Comparison of ENCODE assay signal across 19 cellular contexts in genomic region chr2:48274040-48274439, GRCh38. TPM values are rescaled to one million over a fixed set of nuclear protein-coding genes. Genes with fewer than 3 reads are reported as not detected.
DNase-seq lines count a peak whose midpoint lies in the region; ATAC-seq, FAIRE-seq and TF ChIP-seq lines count a peak whose summit lies in the region.
"Had no signal": no experiment of that assay in that cellular context is flagged by ENCODE, and none has a peak within 500 bp of the region (broad histone marks: within the 10 kb centered on the region; RNA-seq: fewer than 3 reads in every experiment).

No MANE protein-coding gene starts in this region.

- no TSS peak for BruUV-seq in K562 (replicated peaks; lab: Mats Ljungman, UMichigan)

- no peak for TF ChIP-seq RAD21 in K562 (CRISPR knock-in tag; conservative IDR thresholded peaks at IDR 0.05 in 1 of 2, IDR thresholded peaks at IDR 0.05 in 1 of 2)

- peaks cover 4 to 10% of the 10 kb centered on the region in 2 donors for H3K36me3 Mint-ChIP-seq in activated T-cell treated with anti-CD3 and anti-CD28 coated beads, Interleukin-2, amount 50 U/mL, for 72 hours (ENCODE audit: insufficient read depth in 2 of 2)

- no peak overlapping the region for H3K4me3 Mint-ChIP-seq in activated T-cell treated with anti-CD3 and anti-CD28 coated beads, Interleukin-2, amount 50 U/mL, for 72 hours
- H3K4me3 Mint-ChIP-seq: CD4-positive, alpha-beta T cell; GM23338; HFFc6 had no signal

- 0 out of 2 replicates have a peak overlapping the region, but pooled peaks have one; percentile 13 for H2AFZ ChIP-seq in K562 (ENCODE audit: low read depth, low read length)
- H2AFZ ChIP-seq: GM23338 had no signal

- peaks cover 0 to 2% of the 10 kb centered on the region in 2 experiments; a peak in 2 of 5 replicates for H3K4me1 ChIP-seq in K562 (replicated peaks in 1 of 2; ENCODE audit: control insufficient read depth in 2 of 2, insufficient read depth in 2 of 2, low read length in 2 of 2)
- H3K4me1 ChIP-seq: A549 had no signal

- WGBS in K562 (ENCODE audit: insufficient coverage, low coverage, missing lambda C conversion rate): 60% methylated on average over 1 of the region's 1 CpG

- no peak for TF ChIP-seq CTCF in K562 (IDR thresholded peaks at IDR 0.05 in 2 of 3, conservative IDR thresholded peaks at IDR 0.05 in 1 of 3; ENCODE audit: insufficient read depth in 2 of 3, low read depth in 1 of 3, low read length in 3 of 3)

- TF ChIP-seq POLR2A in K562 (conservative IDR thresholded peaks at IDR 0.05) (no peak), H54 (IDR thresholded peaks at IDR 0.05; ENCODE audit: low read depth, low read length) (no peak)

- H3K27me3 ChIP-seq in K562 (ENCODE audit: control insufficient read depth in 2 of 2, insufficient read depth in 2 of 2, low read length in 2 of 2): no peaks in the 10 kb centered on the region

- in situ Hi-C loops in K562 (cut with MboI): no loop called here

- H3K9me3 ChIP-seq in K562 (replicated peaks; ENCODE audit: control insufficient read depth, insufficient read depth, low read depth, low read length): peaks cover 5% of the 10 kb centered on the region

- peak in 1 of 2 donors; percentile 15 for DNase-seq in activated T-cell treated with anti-CD3 and anti-CD28 coated beads, Interleukin-2, amount 50 U/mL, for 72 hours
- no peak for DNase-seq in activated T-cell treated with anti-CD3 and anti-CD28 coated beads, Interleukin-2, amount 50 U/mL, for 48 hours
- DNase-seq in K562 (ENCODE audit: extremely low read depth in 1 of 4, low spot score in 3 of 4): no peak
- no peak for DNase-seq in H54 (ENCODE audit: insufficient read length, low spot score)
- DNase-seq in occipital lobe (lab: John Stamatoyannopoulos, UW): no peak
- DNase-seq in activated effector memory CD4-positive, alpha-beta T cell treated with Interleukin-2 at 50 U/mL for 16 hours: no peak
- DNase-seq: AML-193; Caco-2; CD4-positive, alpha-beta T cell; H7; HFFc6 had no signal

- intact Hi-C loops in K562 (cut with micrococcal nuclease): no loop called here

- peaks cover 3 to 8% of the 10 kb centered on the region in 2 donors for H3K9me3 Mint-ChIP-seq in activated T-cell treated with anti-CD3 and anti-CD28 coated beads, Interleukin-2, amount 50 U/mL, for 72 hours

- FAIRE-seq in K562 (lab: Jason Lieb, UNC): no peak
- FAIRE-seq in H54 (lab: Jason Lieb, UNC): no peak
- FAIRE-seq: A549, G401.6, GM12892 had no signal

- H3K79me2 ChIP-seq in K562 (ENCODE audit: control insufficient read depth, insufficient read depth, low read length): no peaks in the 10 kb centered on the region

- no peaks in the 10 kb centered on the region for H3K36me3 ChIP-seq in K562 (ENCODE audit: control insufficient read depth, insufficient read depth, low read length)

- TF ChIP-seq EP300 in K562 (IDR thresholded peaks at IDR 0.05; ENCODE audit: low read length): no peak

- H3K4me2 ChIP-seq in K562 (ENCODE audit: insufficient read depth, low read length): no peak overlapping the region
- H3K4me2 ChIP-seq: A549, GM23338 had no signal

- H3K27me3 Mint-ChIP-seq in activated T-cell treated with anti-CD3 and anti-CD28 coated beads, Interleukin-2, amount 50 U/mL, for 72 hours (ENCODE audit: low read depth): no peaks in the 10 kb centered on the region
- H3K27me3 Mint-ChIP-seq: CD4-positive, alpha-beta T cell had no signal

- no peak overlapping the region for H3K4me3 ChIP-seq in K562
- H3K4me3 ChIP-seq: A549, GM23338 had no signal

- no peak overlapping the region for H3K27ac ChIP-seq in K562 (ENCODE audit: extremely low read depth, low read depth, low read length)
- H3K27ac ChIP-seq: 22Rv1, A549, C4-2B had no signal

- H3K9me1 ChIP-seq in K562 (ENCODE audit: control insufficient read depth, insufficient read depth, low read length): no peaks in the 10 kb centered on the region

- no peaks in the 10 kb centered on the region for H4K20me1 ChIP-seq in K562 (replicated peaks; ENCODE audit: control insufficient read depth, insufficient read depth, low read length)

- no peak overlapping the region for H3K9ac ChIP-seq in K562 (ENCODE audit: insufficient read depth in 1 of 2, low read depth in 2 of 2, low read length in 2 of 2)

- peak; percentile 32 to 68 for ATAC-seq in activated T-cell treated with anti-CD3 and anti-CD28 coated beads, Interleukin-2, amount 50 U/mL, for 72 hours (replicated peaks in 1 of 2)
- ATAC-seq in HG02610 (IDR thresholded peaks at IDR 0.05; ENCODE audit: unreplicated experiment): peak; percentile 43
- ATAC-seq in K562: no peak
- ATAC-seq: A549, GM23338, HCT116 had no signal

- POLR2A ChIA-PET in K562 (lab: Yijun Ruan, JAX): interaction anchor here (1.1 to 1.2 kb wide), 2 partner anchors 11 to 17 kb away, joined by 3 to 6 read pairs; no protein-coding TSS in a partner anchor

- peaks cover 18% of the 10 kb centered on the region for H3K4me1 Mint-ChIP-seq in activated T-cell treated with anti-CD3 and anti-CD28 coated beads, Interleukin-2, amount 50 U/mL, for 72 hours (ENCODE audit: low read depth)

- CTCF ChIA-PET in K562 (lab: Yijun Ruan, JAX; ENCODE audit: low intra/inter-chr PET ratio): no interaction called here

- H3K27ac Mint-ChIP-seq in activated T-cell treated with anti-CD3 and anti-CD28 coated beads, Interleukin-2, amount 50 U/mL, for 72 hours: peak overlapping the region; percentile 32
- H3K27ac Mint-ChIP-seq: CD4-positive, alpha-beta T cell; GM23338; HFFc6 had no signal

TF ChIP-seq in K562, 482 proteins besides CTCF, POLR2A, EP300 and RAD21 (continues in another document):
- TF ChIP-seq ZNF347 (CRISPR knock-in tag; IDR thresholded peaks at IDR 0.05; ENCODE audit: low read depth) (no peak), ASH1L (IDR thresholded peaks at IDR 0.05; ENCODE audit: borderline replicate concordance, low read depth, partially characterized antibody) (no peak), CCAR2 (IDR thresholded peaks at IDR 0.05; ENCODE audit: low read depth, low read length) (no peak), ZNF395 (CRISPR knock-in tag; IDR thresholded peaks at IDR 0.05) (no peak), DMBX1 (CRISPR knock-in tag; IDR thresholded peaks at IDR 0.05; ENCODE audit: borderline replicate concordance) (no peak)

RNA-seq across cellular contexts. Expression of gene FOXN2, which starts 40.4 kb away (rescaled TPM):
- total RNA-seq in activated T-cell treated with anti-CD3 and anti-CD28 coated beads, Interleukin-2, amount 50 U/mL, for 72 hours: 10 to 100 TPM; 33.7 to 36.4 TPM
- total RNA-seq in K562 (2011; cell fraction: chromatin; rRNA removed; ENCODE audit: low replicate concordance): 41.6 and 60.4 TPM in 2 replicates
- total RNA-seq in K562 (2011; cell fraction: nucleolus; rRNA removed): 13.7 and 17.9 TPM in 2 replicates
- 21.9 and 34.4 TPM in 2 replicates for total RNA-seq in K562 (2011; cell fraction: nucleoplasm; rRNA removed)
- total RNA-seq in K562 (2014; rRNA removed) (24.4 and 25.7 TPM in 2 replicates), K562 (2014; rRNA removed; fragmentation: Illumina TruSeq; extraction: Trizol) (36.1 and 41.0 TPM in 2 replicates), K562 (2015; rRNA removed; fragmentation: Illumina TruSeq; extraction: Trizol) (26.4 and 31.1 TPM in 2 replicates), K562 (2021) (26.7 and 30.1 TPM in 2 replicates), occipital lobe (84.5 TPM)
- polyA plus RNA-seq in K562 (2011; rRNA removed) (23.0 and 25.9 TPM in 2 replicates), K562 (2014; fragmentation: Illumina TruSeq; extraction: Trizol) (19.6 and 24.2 TPM in 2 replicates), K562 (2014; fragmentation: Nextera tagmentation; extraction: Ambion mirVana) (10 to 100 TPM; 12.4 to 22.8 TPM), K562 (2014; rRNA removed) (10.5 and 11.4 TPM in 2 replicates)
- polyA plus RNA-seq in K562 (2011; cell fraction: cytosol; rRNA removed): 5.2 and 10.6 TPM in 2 replicates
- 13.7 and 18.9 TPM in 2 replicates for polyA plus RNA-seq in K562 (2011; cell fraction: nucleus; rRNA removed)
- polyA plus RNA-seq in K562 (2012): 8.5 and 10.5 TPM in 2 replicates
- 66.3 and 97.5 TPM in 2 replicates for polyA minus RNA-seq in K562 (2011; rRNA and poly(A)+ RNA removed)
- 23.6 and 24.8 TPM in 2 replicates for polyA minus RNA-seq in K562 (2011; cell fraction: cytosol; rRNA and poly(A)+ RNA removed)
- 15.6 and 26.7 TPM in 2 replicates for polyA minus RNA-seq in K562 (2011; cell fraction: nucleus; rRNA and poly(A)+ RNA removed)
